Comparison of ENCODE assay signal across 1 cellular context in genomic region chr2:120550893-120551446, GRCh38.
TF ChIP-seq lines count a peak whose summit lies in the region.

No MANE protein-coding gene starts in this region.

TF ChIP-seq in HepG2, 621 proteins besides CTCF, POLR2A, EP300 and RAD21 (continued from another document and continues in another):
- TF ChIP-seq ZFP91 (CRISPR knock-in tag; IDR thresholded peaks at IDR 0.05; ENCODE audit: borderline replicate concordance) (peak; percentile 61), ZNF660 (CRISPR knock-in tag; IDR thresholded peaks at IDR 0.05; ENCODE audit: borderline replicate concordance, low read depth) (no peak), ARNT2 (CRISPR knock-in tag; IDR thresholded peaks at IDR 0.05; ENCODE audit: low read depth) (peak; percentile 70; the same call in 1 of the 2 replicates), ZNF550 (CRISPR knock-in tag; IDR thresholded peaks at IDR 0.05; ENCODE audit: borderline replicate concordance) (no peak), EED (CRISPR knock-in tag; IDR thresholded peaks at IDR 0.05) (no peak), RBAK (CRISPR knock-in tag; IDR thresholded peaks at IDR 0.05) (no peak), GATA4 (IDR thresholded peaks at IDR 0.05; ENCODE audit: borderline replicate concordance, low read depth) (peak; percentile 80), PITX1 (CRISPR knock-in tag; IDR thresholded peaks at IDR 0.05) (peak; percentile 98), ZNF564 (CRISPR knock-in tag; IDR thresholded peaks at IDR 0.05) (0 out of 2 replicates have a peak, but pooled peaks have one; percentile 19), ZNF431 (CRISPR knock-in tag; IDR thresholded peaks at IDR 0.05; ENCODE audit: borderline replicate concordance, low read depth) (no peak), NONO (IDR thresholded peaks at IDR 0.05) (no peak), NONO (CRISPR knock-in tag; conservative IDR thresholded peaks at IDR 0.05) (peak; percentile 59; the same call in 1 of the 2 replicates), THAP11 (CRISPR knock-in tag; IDR thresholded peaks at IDR 0.05) (peak; percentile 61; the same call in 1 of the 2 replicates), NFRKB (IDR thresholded peaks at IDR 0.05) (no peak), REPIN1 (CRISPR knock-in tag; IDR thresholded peaks at IDR 0.05; ENCODE audit: borderline replicate concordance, low read depth) (peak; percentile 53; the same call in 1 of the 2 replicates), ZNF556 (CRISPR knock-in tag; IDR thresholded peaks at IDR 0.05; ENCODE audit: borderline replicate concordance) (peak; percentile 97), SIN3A (IDR thresholded peaks at IDR 0.05; ENCODE audit: borderline replicate concordance, low read depth, low read length) (no peak), PHF5A (CRISPR knock-in tag; IDR thresholded peaks at IDR 0.05; ENCODE audit: low read depth, unreplicated experiment) (peak; percentile 95), ZNF549 (CRISPR knock-in tag; IDR thresholded peaks at IDR 0.05) (no peak), IKZF4 (CRISPR knock-in tag; IDR thresholded peaks at IDR 0.05; ENCODE audit: borderline replicate concordance, low read depth, not compliant biosample characterization) (no peak), ZNF260 (CRISPR knock-in tag; IDR thresholded peaks at IDR 0.05; ENCODE audit: borderline replicate concordance, low read depth) (no peak), DNMT3B (CRISPR knock-in tag; conservative IDR thresholded peaks at IDR 0.05) (peak; percentile 75; the same call in 1 of the 2 replicates), GMEB1 (CRISPR knock-in tag; IDR thresholded peaks at IDR 0.05; ENCODE audit: borderline replicate concordance) (peak; percentile 58; the same call in 1 of the 2 replicates), CENPBD1 (CRISPR knock-in tag; IDR thresholded peaks at IDR 0.05; ENCODE audit: borderline replicate concordance, low read depth) (no peak), TRIM22 (IDR thresholded peaks at IDR 0.05) (no peak), MIXL1 (CRISPR knock-in tag; IDR thresholded peaks at IDR 0.05) (peak; percentile 84), RAD51 (IDR thresholded peaks at IDR 0.05; ENCODE audit: borderline replicate concordance) (no peak), HMGXB4 (CRISPR knock-in tag; IDR thresholded peaks at IDR 0.05; ENCODE audit: borderline replicate concordance in 1 of 2, low read depth in 1 of 2) (peak in 1 of 2 experiments; percentile 50; a peak in 1 of 4 replicates), HHEX (CRISPR knock-in tag; IDR thresholded peaks at IDR 0.05) (peak; percentile 47; the same call in 1 of the 2 replicates), TBX3 (IDR thresholded peaks at IDR 0.05; ENCODE audit: borderline replicate concordance) (no peak), ZSCAN12 (CRISPR knock-in tag; IDR thresholded peaks at IDR 0.05) (no peak), TFAP4 (IDR thresholded peaks at IDR 0.05; ENCODE audit: borderline replicate concordance, low read depth) (peak; percentile 34; the same call in 1 of the 2 replicates), MED13 (CRISPR knock-in tag; IDR thresholded peaks at IDR 0.05) (peak; percentile 62; the same call in 1 of the 2 replicates), ZMYM3 (CRISPR knock-in tag; IDR thresholded peaks at IDR 0.05) (peak; percentile 98), ATF3 (CRISPR knock-in tag; IDR thresholded peaks at IDR 0.05) (peak; percentile 29; the same call in 1 of the 2 replicates), SMARCC2 (IDR thresholded peaks at IDR 0.05) (no peak), ZNF350 (CRISPR knock-in tag; IDR thresholded peaks at IDR 0.05; ENCODE audit: borderline replicate concordance, low read depth) (peak; percentile 88), ZNF10 (CRISPR knock-in tag; IDR thresholded peaks at IDR 0.05; ENCODE audit: borderline replicate concordance, low read depth) (no peak), MNT (IDR thresholded peaks at IDR 0.05) (no peak), ZNF251 (CRISPR knock-in tag; IDR thresholded peaks at IDR 0.05) (no peak), E2F1 (CRISPR knock-in tag; IDR thresholded peaks at IDR 0.05) (no peak), ZNF232 (CRISPR knock-in tag; IDR thresholded peaks at IDR 0.05; ENCODE audit: borderline replicate concordance) (no peak), ZNF720 (CRISPR knock-in tag; IDR thresholded peaks at IDR 0.05) (no peak), IKZF5 (CRISPR knock-in tag; IDR thresholded peaks at IDR 0.05) (peak; percentile 93), SOX6 (IDR thresholded peaks at IDR 0.05) (no peak), SOX6 (CRISPR knock-in tag; IDR thresholded peaks at IDR 0.05) (peak; percentile 97), YY1 (IDR thresholded peaks at IDR 0.05; ENCODE audit: insufficient read depth, insufficient replicate concordance, low read depth, low read length) (no peak), ZNF503 (CRISPR knock-in tag; IDR thresholded peaks at IDR 0.05) (peak; percentile 85)
